ENCODE assay signal across 6 cellular contexts in the genomic region with DNA sequence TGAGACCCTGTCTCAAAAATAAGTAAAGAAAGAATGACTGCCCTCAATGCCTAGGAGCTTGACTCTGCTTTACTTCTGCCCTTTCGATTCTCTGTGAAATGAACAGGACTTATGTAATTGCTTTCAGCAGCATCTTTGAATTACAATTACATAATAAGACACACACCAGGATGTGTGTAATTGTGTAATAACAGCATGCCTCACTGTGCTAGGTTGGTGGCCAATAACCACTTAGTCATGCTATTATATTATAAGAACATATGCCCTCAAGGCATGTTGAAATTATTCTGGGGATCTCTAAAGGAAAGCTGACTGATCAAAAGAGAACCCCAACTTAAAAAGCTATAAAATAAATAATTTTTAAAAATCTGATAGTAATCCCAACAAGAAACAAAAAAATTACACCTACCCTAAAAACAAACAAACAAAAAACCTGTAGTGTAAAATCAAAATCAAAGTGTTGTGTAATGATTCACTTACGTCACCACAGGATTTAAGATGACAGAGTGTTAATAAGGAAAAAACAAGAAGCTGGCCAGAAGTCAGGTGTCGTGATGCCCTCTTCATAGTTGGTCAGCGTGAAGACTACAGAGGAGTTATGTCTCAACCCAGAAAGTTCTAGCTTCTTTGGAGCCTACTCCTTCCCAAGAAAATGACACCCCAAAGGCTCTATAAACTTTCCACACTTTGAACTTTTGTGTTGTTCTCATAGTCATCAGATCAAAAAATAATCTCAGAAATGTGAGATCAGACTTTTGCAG.
DNase-seq lines count a peak whose midpoint lies in the region; ATAC-seq and TF ChIP-seq lines count a peak whose summit lies in the region.
"Not testable (repeated sequence)": the region's sequence is repeated elsewhere in the genome, so short reads cannot be mapped to it uniquely, and the experiment has no call there.

No MANE protein-coding gene starts in this region.

- H2AFZ ChIP-seq in PC-3 (ENCODE audit: low read length), result not testable (repeated sequence)

- H3K4me3 ChIP-seq in PC-3 (ENCODE audit: low read length); left lung; mucosa of descending colon: not testable (repeated sequence)

- not testable (repeated sequence) for H3K9me3 ChIP-seq in PC-3 (ENCODE audit: low read length); T-helper 17 cell (ENCODE audit: control insufficient read depth, low read length, poor library complexity, severe bottlenecking); left lung; mucosa of descending colon

- H4K20me1 ChIP-seq in PC-3 (ENCODE audit: low read length), result not testable (repeated sequence)

- H3K36me3 Mint-ChIP-seq in T-helper 17 cell (ENCODE audit: low read depth); natural killer cell treated with Interleukin-12 subunit alpha and Interleukin-12 subunit beta and Interleukin-15 and Interleukin-18, amount 100 ng/mL, for 72 hours: not testable (repeated sequence)

- H3K27me3 ChIP-seq in PC-3 (ENCODE audit: low read length); foreskin keratinocyte; left lung: not testable (repeated sequence)

- CTCF ChIA-PET in PC-3 (lab: Charles Lee), result not testable (repeated sequence)

- not testable (repeated sequence) for H3K4me1 Mint-ChIP-seq in T-helper 17 cell; natural killer cell treated with Interleukin-12 subunit alpha and Interleukin-12 subunit beta and Interleukin-15 and Interleukin-18, amount 100 ng/mL, for 72 hours (ENCODE audit: low read depth in 2 of 2)

- not testable (repeated sequence) for H3K79me2 ChIP-seq in PC-3 (ENCODE audit: low read length)

- H3K27ac ChIP-seq in PC-3 (ENCODE audit: low read length); foreskin keratinocyte; left lung: not testable (repeated sequence)

- POLR2A ChIA-PET in PC-3 (lab: Charles Lee; ENCODE audit: unreplicated experiment), result not testable (repeated sequence)

- TF ChIP-seq CTCF in PC-3 (conservative IDR thresholded peaks at IDR 0.05; ENCODE audit: low read depth, low read length); foreskin keratinocyte (conservative IDR thresholded peaks at IDR 0.05); left lung (IDR thresholded peaks at IDR 0.05); mucosa of descending colon (IDR thresholded peaks at IDR 0.05): not testable (repeated sequence)

- intact Hi-C loops in PC-3 (cut with micrococcal nuclease); left lung (cut with DNase I); mucosa of descending colon (cut with DNase I, micrococcal nuclease): not testable (repeated sequence)

- not testable (repeated sequence) for DNase-seq in PC-3; T-helper 17 cell; foreskin keratinocyte; left lung; mucosa of descending colon; natural killer cell treated with Interleukin-12 subunit alpha and Interleukin-12 subunit beta and Interleukin-15 and Interleukin-18, amount 100 ng/mL, for 72 hours (ENCODE audit: low spot score)

- H3F3A ChIP-seq in PC-3 (ENCODE audit: low read length, unreplicated experiment), result not testable (repeated sequence)

- not testable (repeated sequence) for H3K4me1 ChIP-seq in PC-3 (ENCODE audit: insufficient read depth, low read length); foreskin keratinocyte; left lung; mucosa of descending colon (ENCODE audit: low read depth)

- not testable (repeated sequence) for H3K4me2 ChIP-seq in PC-3 (ENCODE audit: low read length)

- H3K9ac ChIP-seq in PC-3 (ENCODE audit: low read length), result not testable (repeated sequence)

- H3K9me2 ChIP-seq in PC-3 (replicated peaks; ENCODE audit: low read length), result not testable (repeated sequence)

- not testable (repeated sequence) for H3K4me3 Mint-ChIP-seq in T-helper 17 cell; natural killer cell treated with Interleukin-12 subunit alpha and Interleukin-12 subunit beta and Interleukin-15 and Interleukin-18, amount 100 ng/mL, for 72 hours

- H3K27ac Mint-ChIP-seq in T-helper 17 cell; natural killer cell treated with Interleukin-12 subunit alpha and Interleukin-12 subunit beta and Interleukin-15 and Interleukin-18, amount 100 ng/mL, for 72 hours: not testable (repeated sequence)

- H3K36me3 ChIP-seq in PC-3 (ENCODE audit: low read depth, low read length); left lung; mucosa of descending colon (ENCODE audit: low read depth): not testable (repeated sequence)

- not testable (repeated sequence) for BruUV-seq in PC-3 (replicated peaks; lab: Mats Ljungman, UMichigan)

- H3K27me3 Mint-ChIP-seq in T-helper 17 cell; natural killer cell treated with Interleukin-12 subunit alpha and Interleukin-12 subunit beta and Interleukin-15 and Interleukin-18, amount 100 ng/mL, for 72 hours: not testable (repeated sequence)

- ATAC-seq in PC-3 (peak; percentile 68), T-helper 17 cell (peak; percentile 21), foreskin keratinocyte (peak; percentile 85), left lung (peak; percentile 25), mucosa of descending colon (peak; percentile 57)
- ATAC-seq in natural killer cell treated with Interleukin-12 subunit alpha and Interleukin-12 subunit beta and Interleukin-15 and Interleukin-18, amount 100 ng/mL, for 72 hours, result peak; percentile 48 to 60

- H3K9me3 Mint-ChIP-seq in natural killer cell treated with Interleukin-12 subunit alpha and Interleukin-12 subunit beta and Interleukin-15 and Interleukin-18, amount 100 ng/mL, for 72 hours, result not testable (repeated sequence)

Comparison
In these comparisons a context has a peak if more than half of its experiments do, and no peak if none do; other contexts are left out.
1. ATAC-seq: peak in every context shown above with its lines; median percentile 85 in foreskin keratinocyte; 68 in PC-3; 57 in mucosa of descending colon; 54 in natural killer cell treated with Interleukin-12 subunit alpha and Interleukin-12 subunit beta and Interleukin-15 and Interleukin-18, amount 100 ng/mL, for 72 hours; 25 in left lung; 21 in T-helper 17 cell.